Comparison of ENCODE assay signal across 17 cellular contexts in the genomic region with DNA sequence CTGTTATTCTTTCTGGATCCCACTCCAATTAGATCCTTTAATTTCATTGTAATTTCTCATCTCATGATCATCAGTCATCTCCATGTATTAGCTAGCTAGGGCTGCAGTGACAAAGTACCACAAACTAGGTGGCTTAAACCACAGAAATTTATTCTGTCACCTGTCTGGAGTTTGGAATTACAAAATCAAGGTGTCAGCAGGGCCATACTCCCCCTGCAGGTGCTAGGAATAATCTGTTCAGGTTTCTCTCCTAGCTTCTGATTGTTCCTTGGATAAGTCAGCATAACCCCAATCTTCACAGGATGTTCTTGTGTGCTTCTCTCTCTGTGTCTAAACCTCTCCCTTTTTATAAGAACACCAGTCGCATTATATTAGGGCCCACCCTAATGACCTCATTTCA. TPM values are rescaled to one million over a fixed set of nuclear protein-coding genes. Genes with fewer than 3 reads are reported as not detected.
DNase-seq lines count a peak whose midpoint lies in the region; ATAC-seq and TF ChIP-seq lines count a peak whose summit lies in the region.
"Had no signal": no experiment of that assay in that cellular context is flagged by ENCODE, and none has a peak within 500 bp of the region (broad histone marks: within the 10 kb centered on the region; RNA-seq: fewer than 3 reads in every experiment).

No MANE protein-coding gene starts in this region.

- H2AFZ ChIP-seq in OCI-LY3 (ENCODE audit: low read depth, low read length) = no peak overlapping the region
- H2AFZ ChIP-seq: hepatocyte had no signal

- H3K9me3 ChIP-seq in A673 (ENCODE audit: low read depth, low read length, poor library complexity, severe bottlenecking) (no peaks in the 10 kb centered on the region), OCI-LY3 (ENCODE audit: insufficient read depth, low read length) (no peaks in the 10 kb centered on the region), gastroesophageal sphincter (peaks cover 0 to 9% (median 0%) of the 10 kb centered on the region in 3 donors)
- H3K9me3 ChIP-seq: vagina had no signal

- no peak overlapping the region for H3K4me2 ChIP-seq in OCI-LY3 (ENCODE audit: low read length)
- H3K4me2 ChIP-seq: hepatocyte had no signal

- H3K27ac ChIP-seq in A673 (ENCODE audit: low read depth, low read length, poor library complexity, severe bottlenecking) (no peak overlapping the region), OCI-LY3 (ENCODE audit: low read length) (no peak overlapping the region), gastroesophageal sphincter (no peak overlapping the region)
- H3K27ac ChIP-seq: hepatocyte, left lung, vagina had no signal

- H3K36me3 ChIP-seq in A673 (ENCODE audit: insufficient read depth, low read length, poor library complexity, severe bottlenecking) (no peaks in the 10 kb centered on the region), OCI-LY3 (replicated peaks; ENCODE audit: low read depth, low read length) (no peaks in the 10 kb centered on the region), gastroesophageal sphincter (no peaks in the 10 kb centered on the region)
- H3K36me3 ChIP-seq: left lung, vagina had no signal

- 90 to 91% methylated on average over 1 of the region's 1 CpG for WGBS in gastroesophageal sphincter (ENCODE audit: low coverage in 1 of 2), 2 donors

- CTCF ChIA-PET in A673 (lab: Charles Lee) = no interaction called here

- no peak overlapping the region for H3K9ac ChIP-seq in OCI-LY3 (ENCODE audit: low read length)

- no TSS peak for BruUV-seq in A673 (replicated peaks; lab: Mats Ljungman, UMichigan)

- H3K4me3 ChIP-seq in A673 (ENCODE audit: low read depth, low read length, poor library complexity, severe bottlenecking) (no peak overlapping the region), OCI-LY3 (ENCODE audit: low read length) (no peak overlapping the region), epithelial cell of esophagus (ENCODE audit: low read length) (no peak overlapping the region), gastroesophageal sphincter (no peak overlapping the region)
- H3K4me3 ChIP-seq: hepatocyte, left lung, vagina had no signal

- H3K27me3 ChIP-seq in A673 (replicated peaks; ENCODE audit: insufficient read depth, low read depth, low read length, poor library complexity) (no peaks in the 10 kb centered on the region), OCI-LY3 (ENCODE audit: low read depth, low read length) (no peaks in the 10 kb centered on the region), gastroesophageal sphincter (no peaks in the 10 kb centered on the region)
- H3K27me3 ChIP-seq: hepatocyte, left lung, vagina had no signal

- H3K4me1 ChIP-seq in A673 (ENCODE audit: insufficient read depth, low read length, poor library complexity, severe bottlenecking) (no peaks in the 10 kb centered on the region), OCI-LY3 (ENCODE audit: low read length) (no peaks in the 10 kb centered on the region), gastroesophageal sphincter (no peaks in the 10 kb centered on the region)
- H3K4me1 ChIP-seq: left lung, vagina had no signal

- no peaks in the 10 kb centered on the region for H3K79me2 ChIP-seq in OCI-LY3 (ENCODE audit: low read length)
- H3K79me2 ChIP-seq: hepatocyte had no signal

- TF ChIP-seq EP300 in gastroesophageal sphincter (IDR thresholded peaks at IDR 0.05) = no peak

- intact Hi-C loops in A673 (cut with micrococcal nuclease; ENCODE audit: unreplicated experiment) = no loop called here

- DNase-seq in A673 (ENCODE audit: low spot score) (no peak), epithelial cell of esophagus (ENCODE audit: low read depth) (peak; percentile 31), SKM-1 (lab: John Stamatoyannopoulos, UW; ENCODE audit: unreplicated experiment) (no peak)
- DNase-seq: activated B cell treated with CpG ODN at 0.5 μM for 24 hours; activated naive CD4-positive, alpha-beta T cell; DMS153; Kasumi-1; left lung; NCI-H2081; T-cell had no signal

- TF ChIP-seq CTCF in A673 (conservative IDR thresholded peaks at IDR 0.05; ENCODE audit: low read depth, low read length) (0 out of 2 replicates have a peak, but pooled peaks have one; percentile 12), GM12872 (IDR thresholded peaks at IDR 0.05; ENCODE audit: insufficient read depth, low read depth, low read length) (peak; percentile 35; the same call in 2 of the 3 replicates), OCI-LY3 (IDR thresholded peaks at IDR 0.05; ENCODE audit: low read depth, low read length) (peak; percentile 13), epithelial cell of esophagus (IDR thresholded peaks at IDR 0.05; ENCODE audit: insufficient read depth, low read depth, low read length, missing control alignments) (peak; percentile 26), gastroesophageal sphincter (IDR thresholded peaks at IDR 0.05) (no peak)

- no peak for ATAC-seq in GM18502 (IDR thresholded peaks at IDR 0.05; ENCODE audit: poor library complexity, unreplicated experiment)
- ATAC-seq in GM18517 (IDR thresholded peaks at IDR 0.05; ENCODE audit: unreplicated experiment) = no peak
- no peak for ATAC-seq in gastroesophageal sphincter
- ATAC-seq: left lung, T-cell had no signal

- no peaks in the 10 kb centered on the region for H4K20me1 ChIP-seq in OCI-LY3 (ENCODE audit: insufficient read depth, low read length)

- POLR2A ChIA-PET in A673 (lab: Charles Lee; ENCODE audit: low non-redundant PET) = no interaction called here

- TF ChIP-seq POLR2A in gastroesophageal sphincter (IDR thresholded peaks at IDR 0.05) = no peak

RNA-seq across cellular contexts. Expression of a gene that starts 40.4 kb away (rescaled TPM):
- total RNA-seq in A673 (2021) = 3.8 and 5.3 TPM in 2 replicates
- total RNA-seq in gastroesophageal sphincter = 1 to 10 TPM in 2 of 4 donors, under 1 TPM in 1, not detected in 1; 0.54 to 4.5 (median 3.6) TPM
- total RNA-seq: activated B cell treated with CpG ODN at 0.5 μM for 24 hours, T-cell had no signal

RNA-seq across cellular contexts. Expression of a gene that starts 51.1 kb away (rescaled TPM):
- total RNA-seq in A673 (2021) (30.2 and 31.4 TPM in 2 replicates), gastroesophageal sphincter (10 to 100 TPM in 2 of 4 donors, 1 to 10 TPM in 2; 6.6 to 27.9 (median 10.2) TPM)

Comparison
In these comparisons a context has a peak if more than half of its experiments do, and no peak if none do; other contexts are left out.
1. CTCF ChIP-seq: peak in A673 (single experiment), GM12872 (single experiment), OCI-LY3 (single experiment) and epithelial cell of esophagus (single experiment); none in gastroesophageal sphincter (0 of 4).